ENCODE assay signal across 24 cellular contexts in genomic region chr18:56068701-56069100, GRCh38.
DNase-seq lines count a peak whose midpoint lies in the region; ATAC-seq, FAIRE-seq and TF ChIP-seq lines count a peak whose summit lies in the region.
"Had no signal": no experiment of that assay in that cellular context is flagged by ENCODE, and none has a peak within 500 bp of the region (broad histone marks: within the 10 kb centered on the region; RNA-seq: fewer than 3 reads in every experiment).

No MANE protein-coding gene starts in this region.

- H2AFZ ChIP-seq in GM23248, result 0 out of 2 replicates have a peak overlapping the region, but pooled peaks have one; percentile 40
- peak overlapping the region; percentile 19; the same call in 1 of the 2 replicates for H2AFZ ChIP-seq in PC-3 (ENCODE audit: low read length)
- H2AFZ ChIP-seq in keratinocyte (ENCODE audit: control insufficient read depth, low read length), result peak overlapping the region; percentile 48

- H3K9me2 ChIP-seq in GM23248 (ENCODE audit: insufficient read depth) (no peaks in the 10 kb centered on the region), PC-3 (replicated peaks; ENCODE audit: low read length) (no peaks in the 10 kb centered on the region)

- H4K20me1 ChIP-seq in GM23248 (ENCODE audit: insufficient read depth) (no peaks in the 10 kb centered on the region), PC-3 (ENCODE audit: low read length) (no peaks in the 10 kb centered on the region), keratinocyte (ENCODE audit: control insufficient read depth, extremely low read depth, insufficient read depth, low read length) (no peaks in the 10 kb centered on the region)

- intact Hi-C loops in PC-3 (cut with micrococcal nuclease), result no loop called here
- intact Hi-C loops in dorsolateral prefrontal cortex (cut with DNase I), result no loop called here

- H3K27me3 ChIP-seq in GM23248 (replicated peaks; ENCODE audit: insufficient read depth) (no peaks in the 10 kb centered on the region), PC-3 (ENCODE audit: low read length) (no peaks in the 10 kb centered on the region), bronchial epithelial cell (ENCODE audit: control insufficient read depth, insufficient read depth, low read length) (no peaks in the 10 kb centered on the region), keratinocyte (ENCODE audit: control insufficient read depth, extremely low read depth, insufficient read depth, low read length) (no peaks in the 10 kb centered on the region), dorsolateral prefrontal cortex (no peaks in the 10 kb centered on the region)

- BruUV-seq in PC-3 (replicated peaks; lab: Mats Ljungman, UMichigan), result no TSS peak

- H3F3A ChIP-seq in GM23248 (ENCODE audit: insufficient read depth), result peaks cover 10% of the 10 kb centered on the region; the same call in 1 of the 2 replicates
- no peaks in the 10 kb centered on the region for H3F3A ChIP-seq in PC-3 (ENCODE audit: low read length, unreplicated experiment)

- no peak overlapping the region for H3K4me3 ChIP-seq in GM23248
- H3K4me3 ChIP-seq in PC-3 (ENCODE audit: low read length), result no peak overlapping the region
- no peak overlapping the region for H3K4me3 ChIP-seq in bronchial epithelial cell (ENCODE audit: low read depth, low read length)
- no peak overlapping the region for H3K4me3 ChIP-seq in keratinocyte (ENCODE audit: control insufficient read depth in 2 of 3, extremely low read depth in 1 of 3, insufficient read depth in 2 of 3, low read depth in 1 of 3, low read length in 3 of 3)
- H3K4me3 ChIP-seq in dorsolateral prefrontal cortex, result no peak overlapping the region
- H3K4me3 ChIP-seq: A549, SK-N-MC had no signal

- no peak for DNase-seq in GM23248
- DNase-seq in PC-3, result peak; percentile 51
- DNase-seq in bronchial epithelial cell (ENCODE audit: low read depth), result peak; percentile 64
- DNase-seq in keratinocyte (ENCODE audit: low read depth, low spot score), result no peak
- DNase-seq in NCI-H1105 (lab: John Stamatoyannopoulos, UW), result no peak
- DNase-seq in DMS153 treated with DMSO at 0.1 percent for 48 hours (lab: John Stamatoyannopoulos, UW; ENCODE audit: unreplicated experiment), result no peak
- DNase-seq in HPDE6-E6E7 (ENCODE audit: extremely low spot score), result no peak
- DNase-seq in dorsolateral prefrontal cortex, result no peak
- DNase-seq: C1 segment of cervical spinal cord; CD8-positive, alpha-beta T cell; DMS79 treated with DMSO at 0.1 percent for 48 hours; GF-D8; GOT3; NCI-H1092 treated with DMSO at 0.1 percent for 48 hours; NCI-H1436 treated with DMSO at 0.1 percent for 48 hours; NCI-H187 treated with DMSO at 0.1 percent for 48 hours; NCI-H2107; NCI-H446; NCI-H524 treated with DMSO at 0.1 percent for 48 hours; NCI-H774; SIG-M5 had no signal

- no peak for FAIRE-seq in bronchial epithelial cell (lab: Jason Lieb, UNC)
- no peak for FAIRE-seq in keratinocyte (lab: Jason Lieb, UNC)
- FAIRE-seq: A549, GM12891 had no signal

- no peak overlapping the region for H3K27ac ChIP-seq in GM23248
- H3K27ac ChIP-seq in PC-3 (ENCODE audit: low read length), result peak overlapping the region; percentile 58
- peak overlapping the region; percentile 22 for H3K27ac ChIP-seq in keratinocyte (ENCODE audit: control insufficient read depth, insufficient read depth, low read length)
- peak overlapping the region in 1 of 59 donors; percentile 58 for H3K27ac ChIP-seq in dorsolateral prefrontal cortex
- H3K27ac ChIP-seq: A549, SK-N-MC had no signal

- H3K9ac ChIP-seq in GM23248 (no peak overlapping the region), PC-3 (ENCODE audit: low read length) (no peak overlapping the region), keratinocyte (ENCODE audit: control insufficient read depth, extremely low read depth, insufficient read depth, low read length) (no peak overlapping the region)

- POLR2A ChIA-PET in PC-3 (lab: Charles Lee; ENCODE audit: unreplicated experiment), result no interaction called here

- H3K9me3 ChIP-seq in GM23248 (ENCODE audit: low read depth) (no peaks in the 10 kb centered on the region), PC-3 (ENCODE audit: low read length) (no peaks in the 10 kb centered on the region), keratinocyte (ENCODE audit: control insufficient read depth, low read depth, low read length) (no peaks in the 10 kb centered on the region)
- H3K9me3 ChIP-seq: A549 had no signal

- no peaks in the 10 kb centered on the region for H3K9me1 ChIP-seq in keratinocyte (ENCODE audit: control insufficient read depth, extremely low read depth, insufficient read depth, low read length)

- whole genome bisulfite sequencing in GM23248 (ENCODE audit: low coverage in 1 of 2, low lambda C conversion rate in 2 of 2, missing lambda C conversion rate in 2 of 2), 2 experiments, result 95% methylated on average over 5 of the region's 5 CpGs

- no peak for ATAC-seq in PC-3
- ATAC-seq: A549; CD8-positive, alpha-beta T cell had no signal

- H3K4me1 ChIP-seq in GM23248 (ENCODE audit: insufficient read depth) (peaks cover 8% of the 10 kb centered on the region), PC-3 (ENCODE audit: insufficient read depth, low read length) (peaks cover 18% of the 10 kb centered on the region), keratinocyte (ENCODE audit: control insufficient read depth, extremely low read depth, insufficient read depth, low read length) (peaks cover 11% of the 10 kb centered on the region)
- H3K4me1 ChIP-seq: A549 had no signal

- no peaks in the 10 kb centered on the region for H3K79me2 ChIP-seq in GM23248 (ENCODE audit: insufficient read depth)
- H3K79me2 ChIP-seq in PC-3 (ENCODE audit: low read length), result no peaks in the 10 kb centered on the region
- no peaks in the 10 kb centered on the region for H3K79me2 ChIP-seq in keratinocyte (ENCODE audit: control insufficient read depth, insufficient read depth, low read length)

- CTCF ChIA-PET in PC-3 (lab: Charles Lee), result no interaction called here

- dilution Hi-C loops in keratinocyte (cut with MboI; ENCODE audit: extremely low pct_ligation_motif_present, low sequenced_read_pairs), result no loop called here

- TF ChIP-seq CTCF in PC-3 (conservative IDR thresholded peaks at IDR 0.05; ENCODE audit: low read depth, low read length) (no peak), bronchial epithelial cell (IDR thresholded peaks at IDR 0.05; ENCODE audit: insufficient read depth, low read length, severe bottlenecking) (no peak), keratinocyte (optimal IDR thresholded peaks at IDR 0.05 in 1 of 3, IDR thresholded peaks at IDR 0.05 in 1 of 3, conservative IDR thresholded peaks at IDR 0.05 in 1 of 3; ENCODE audit: extremely low read depth in 1 of 3, insufficient read depth in 2 of 3, low read length in 3 of 3) (no peak), dorsolateral prefrontal cortex (IDR thresholded peaks at IDR 0.05 in 54 of 56, conservative IDR thresholded peaks at IDR 0.05 in 2 of 56; ENCODE audit: low read depth in 1 of 56, partially characterized antibody in 56 of 56) (no peak)

- H3K36me3 ChIP-seq in GM23248 (ENCODE audit: low read depth) (no peaks in the 10 kb centered on the region), PC-3 (ENCODE audit: low read depth, low read length) (no peaks in the 10 kb centered on the region), bronchial epithelial cell (ENCODE audit: control insufficient read depth, insufficient read depth, low read length) (no peaks in the 10 kb centered on the region), keratinocyte (ENCODE audit: control insufficient read depth in 2 of 2, extremely low read depth in 1 of 2, insufficient read depth in 2 of 2, low read length in 2 of 2) (no peaks in the 10 kb centered on the region)

- in situ Hi-C loops in GM23248 (cut with MboI), result no loop called here

- H3K4me2 ChIP-seq in GM23248 (ENCODE audit: unreplicated experiment), result no peak overlapping the region
- H3K4me2 ChIP-seq in PC-3 (ENCODE audit: low read length), result peak overlapping the region; percentile 26
- H3K4me2 ChIP-seq in keratinocyte (ENCODE audit: control insufficient read depth, extremely low read depth, insufficient read depth, low read depth, low read length), result peak overlapping the region; percentile 13
- H3K4me2 ChIP-seq: A549 had no signal

Comparison
In these comparisons a context has a peak if more than half of its experiments do, and no peak if none do; other contexts are left out.
1. DNase-seq: peak in PC-3 (single experiment) and bronchial epithelial cell (single experiment); none in GM23248 (single experiment), keratinocyte (single experiment), NCI-H1105 (single experiment), DMS153 treated with DMSO at 0.1 percent for 48 hours (single experiment), HPDE6-E6E7 (single experiment) and dorsolateral prefrontal cortex (0 of 10).
2. Peak in every context shown above with its lines, with median percentiles within 50 percentile points of each other: H2AFZ ChIP-seq.